20 cellular contexts compared by ENCODE assay signal in the genomic region with DNA sequence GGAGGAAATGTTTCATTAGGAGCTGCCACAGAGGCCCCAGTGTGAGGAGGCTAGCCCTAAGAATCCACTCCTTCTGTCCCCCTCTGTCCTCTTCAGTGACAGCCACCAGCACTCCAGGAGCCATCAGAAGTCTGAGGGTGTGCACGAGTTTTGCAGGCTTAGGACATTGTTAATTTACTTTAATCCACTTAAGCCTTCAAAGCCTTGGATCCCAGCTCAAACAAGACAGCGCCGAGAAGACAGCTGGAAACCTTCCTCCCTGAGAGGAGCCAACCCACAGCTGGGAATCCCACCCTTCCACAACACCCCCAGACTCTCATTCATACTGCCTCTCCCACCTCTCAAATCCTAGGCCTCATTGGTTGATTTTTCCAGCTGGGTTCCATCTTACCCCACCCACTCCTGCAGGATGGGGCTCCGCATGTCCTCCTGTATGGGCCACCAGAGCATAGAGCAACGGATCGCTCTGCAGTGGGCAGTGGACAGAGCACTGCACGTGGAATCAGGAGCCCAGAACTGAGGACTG.
A peak's percentile ranks its signal among the peaks of the same experiment; 100 is the strongest.
DNase-seq lines count a peak whose midpoint lies in the region; ATAC-seq, FAIRE-seq and TF ChIP-seq lines count a peak whose summit lies in the region.
"Had no signal": no experiment of that assay in that cellular context is flagged by ENCODE, and none has a peak within 500 bp of the region (broad histone marks: within the 10 kb centered on the region; RNA-seq: fewer than 3 reads in every experiment).

No MANE protein-coding gene starts in this region.

- ATAC-seq in PC-3 (no peak), GM21737 (IDR thresholded peaks at IDR 0.05; ENCODE audit: unreplicated experiment) (no peak), right lobe of liver (no peak)
- ATAC-seq: SK-N-SH treated with all-trans-retinoic acid at 6 μM for 48 hours had no signal

- H3K23ac ChIP-seq in mesenchymal stem cell (ENCODE audit: low read length in 2 of 2): no peak overlapping the region

- no peaks in the 10 kb centered on the region for H3F3A ChIP-seq in PC-3 (ENCODE audit: low read length, unreplicated experiment)

- FAIRE-seq in D721Med (lab: Jason Lieb, UNC) (no peak), small intestine (lab: Jason Lieb, UNC) (no peak)
- FAIRE-seq: A549, H54 had no signal

- H3K36me3 ChIP-seq in A673 (ENCODE audit: insufficient read depth, low read length, poor library complexity, severe bottlenecking) (no peaks in the 10 kb centered on the region), PC-3 (ENCODE audit: low read depth, low read length) (no peaks in the 10 kb centered on the region), mesenchymal stem cell (ENCODE audit: control insufficient read depth in 1 of 2, insufficient read depth in 2 of 2, low read depth in 1 of 2, low read length in 2 of 2) (no peaks in the 10 kb centered on the region), small intestine (ENCODE audit: control insufficient read depth in 2 of 2, insufficient read depth in 2 of 2, low read length in 2 of 2) (no peaks in the 10 kb centered on the region), right lobe of liver (no peaks in the 10 kb centered on the region)

- H3K18ac ChIP-seq in mesenchymal stem cell (ENCODE audit: low read depth in 1 of 2, low read length in 2 of 2): no peak overlapping the region

- intact Hi-C loops in A673 (cut with micrococcal nuclease; ENCODE audit: unreplicated experiment): loop anchor here (5.0 kb wide), 1 partner anchor 35 kb away; no protein-coding TSS in a partner anchor
- intact Hi-C loops in PC-3 (cut with micrococcal nuclease): no loop called here
- intact Hi-C loops in right lobe of liver (cut with DNase I): loop anchor here (5.0 to 10.0 kb wide), 4 partner anchors 68 to 318 kb away; a partner anchor contains a TSS

- H2AK5ac ChIP-seq in mesenchymal stem cell (ENCODE audit: low read length, severe bottlenecking): no peak overlapping the region

- TF ChIP-seq POLR2A in right lobe of liver (IDR thresholded peaks at IDR 0.05): no peak

- H2AFZ ChIP-seq in PC-3 (ENCODE audit: low read length) (no peak overlapping the region), mesenchymal stem cell (ENCODE audit: low read depth, low read length) (no peak overlapping the region)

- 79% methylated on average over 7 of the region's 7 CpGs for WGBS in mesenchymal stem cell
- 64 to 88% (median 82%) methylated on average over 7 of the region's 7 CpGs for WGBS in small intestine, 3 donors
- WGBS in right lobe of liver (ENCODE audit: insufficient coverage, low coverage, low lambda C conversion rate, missing lambda C conversion rate): 71% methylated on average over 3 of the region's 7 CpGs

- H3K27me3 ChIP-seq in A673 (replicated peaks; ENCODE audit: insufficient read depth, low read depth, low read length, poor library complexity) (peaks cover 31% of the 10 kb centered on the region), PC-3 (ENCODE audit: low read length) (no peaks in the 10 kb centered on the region), mesenchymal stem cell (ENCODE audit: control insufficient read depth in 1 of 2, insufficient read depth in 1 of 2, low read length in 2 of 2) (peaks cover 55 to 60% of the 10 kb centered on the region in 2 experiments), small intestine (ENCODE audit: control insufficient read depth in 2 of 2, insufficient read depth in 2 of 2, low read length in 2 of 2) (no peaks in the 10 kb centered on the region), right lobe of liver (no peaks in the 10 kb centered on the region)

- H3K9ac ChIP-seq in PC-3 (ENCODE audit: low read length) (peak overlapping the region; percentile 35; the same call in 1 of the 2 replicates), mesenchymal stem cell (ENCODE audit: low read length) (no peak overlapping the region)

- no peak overlapping the region for H3K14ac ChIP-seq in mesenchymal stem cell (ENCODE audit: low read length in 2 of 2)

- no peak overlapping the region for H2BK15ac ChIP-seq in mesenchymal stem cell (ENCODE audit: low read depth, poor library complexity, severe bottlenecking)

- H3K27ac ChIP-seq in A673 (ENCODE audit: low read depth, low read length, poor library complexity, severe bottlenecking) (no peak overlapping the region), PC-3 (ENCODE audit: low read length) (peak overlapping the region; percentile 21), mesenchymal stem cell (ENCODE audit: low read length, poor library complexity, severe bottlenecking) (no peak overlapping the region), small intestine (ENCODE audit: low read depth in 1 of 2, low read length in 1 of 2) (no peak overlapping the region), right lobe of liver (no peak overlapping the region)
- H3K27ac ChIP-seq: A549, C4-2B, HL-60 had no signal

- H3K9me3 ChIP-seq in A673 (ENCODE audit: low read depth, low read length, poor library complexity, severe bottlenecking) (no peaks in the 10 kb centered on the region), PC-3 (ENCODE audit: low read length) (no peaks in the 10 kb centered on the region), mesenchymal stem cell (ENCODE audit: control insufficient read depth, low read length) (no peaks in the 10 kb centered on the region), small intestine (ENCODE audit: control insufficient read depth, low read depth) (no peaks in the 10 kb centered on the region), right lobe of liver (no peaks in the 10 kb centered on the region)
- H3K9me3 ChIP-seq: A549 had no signal

- no peaks in the 10 kb centered on the region for H3K9me2 ChIP-seq in PC-3 (replicated peaks; ENCODE audit: low read length)

- DNase-seq in A673 (ENCODE audit: low spot score) (peak; percentile 84), D721Med (ENCODE audit: insufficient read length, low spot score) (peak; percentile 79), PC-3 (no peak), left kidney (ENCODE audit: low read depth, low spot score) (peak; percentile 80), mesenchymal stem cell (no peak), small intestine (no peak), right lobe of liver (no peak)
- DNase-seq: DMS 273 treated with DMSO at 0.1 percent for 48 hours, DND-41, NCI-H1417 treated with DMSO at 0.1 percent for 48 hours, NCI-H187 treated with DMSO at 0.1 percent for 48 hours, NCI-H345, NCI-H526 treated with DMSO at 0.1 percent for 48 hours, SHP77 treated with DMSO at 0.1 percent for 48 hours had no signal

- no peaks in the 10 kb centered on the region for H3K79me1 ChIP-seq in mesenchymal stem cell (replicated peaks; ENCODE audit: low read length, poor library complexity, severe bottlenecking)

- BruUV-seq in A673 (replicated peaks; lab: Mats Ljungman, UMichigan) (no TSS peak), PC-3 (replicated peaks; lab: Mats Ljungman, UMichigan) (no TSS peak)

- POLR2A ChIA-PET in A673 (lab: Charles Lee; ENCODE audit: low non-redundant PET): no interaction called here
- POLR2A ChIA-PET in PC-3 (lab: Charles Lee; ENCODE audit: unreplicated experiment): no interaction called here

- no peak overlapping the region for H2BK12ac ChIP-seq in mesenchymal stem cell (ENCODE audit: low read length in 2 of 2)

- H3K4me3 ChIP-seq in A673 (ENCODE audit: low read depth, low read length, poor library complexity, severe bottlenecking) (no peak overlapping the region), PC-3 (ENCODE audit: low read length) (no peak overlapping the region), mesenchymal stem cell (ENCODE audit: insufficient read depth in 1 of 2, low read depth in 1 of 2, low read length in 2 of 2) (no peak overlapping the region), small intestine (ENCODE audit: low read depth in 1 of 2, low read length in 2 of 2) (no peak overlapping the region), right lobe of liver (no peak overlapping the region)
- H3K4me3 ChIP-seq: A549 had no signal

- H2BK5ac ChIP-seq in mesenchymal stem cell (ENCODE audit: low read depth, low read length, poor library complexity, severe bottlenecking): no peak overlapping the region

- peaks cover 31% of the 10 kb centered on the region for H3K4me1 ChIP-seq in A673 (ENCODE audit: insufficient read depth, low read length, poor library complexity, severe bottlenecking)
- peaks cover 20% of the 10 kb centered on the region for H3K4me1 ChIP-seq in PC-3 (ENCODE audit: insufficient read depth, low read length)
- peaks cover 2% of the 10 kb centered on the region for H3K4me1 ChIP-seq in mesenchymal stem cell (ENCODE audit: control insufficient read depth, insufficient read depth, low read depth, low read length)
- H3K4me1 ChIP-seq in small intestine (ENCODE audit: control insufficient read depth in 2 of 2, insufficient read depth in 1 of 2, low read depth in 1 of 2, low read length in 1 of 2): no peaks in the 10 kb centered on the region
- H3K4me1 ChIP-seq in right lobe of liver: peaks cover 0 to 4% (median 0%) of the 10 kb centered on the region in 4 donors

- H4K8ac ChIP-seq in mesenchymal stem cell (ENCODE audit: low read length): no peak overlapping the region

- no peak overlapping the region for H4K91ac ChIP-seq in mesenchymal stem cell (ENCODE audit: low read length)

- H3K79me2 ChIP-seq in PC-3 (ENCODE audit: low read length): no peaks in the 10 kb centered on the region

- no peaks in the 10 kb centered on the region for H4K20me1 ChIP-seq in PC-3 (ENCODE audit: low read length)

- CTCF ChIA-PET in A673 (lab: Charles Lee): interaction anchor here (1.0 to 1.1 kb wide), 2 partner anchors 81 to 312 kb away, joined by 3 to 4 read pairs; no protein-coding TSS in a partner anchor
- CTCF ChIA-PET in PC-3 (lab: Charles Lee): no interaction called here

- no peak overlapping the region for H2BK120ac ChIP-seq in mesenchymal stem cell (ENCODE audit: low read depth, low read length)

- H3K4ac ChIP-seq in mesenchymal stem cell (ENCODE audit: low read depth in 1 of 2, low read length in 2 of 2): no peak overlapping the region

- TF ChIP-seq CTCF in A673 (conservative IDR thresholded peaks at IDR 0.05; ENCODE audit: low read depth, low read length) (no peak), D721Med (IDR thresholded peaks at IDR 0.05; ENCODE audit: insufficient read depth, missing control alignments) (no peak), PC-3 (conservative IDR thresholded peaks at IDR 0.05; ENCODE audit: low read depth, low read length) (no peak), right lobe of liver (IDR thresholded peaks at IDR 0.05) (no peak)

- peak overlapping the region; percentile 30 for H3K4me2 ChIP-seq in PC-3 (ENCODE audit: low read length)
- no peak overlapping the region for H3K4me2 ChIP-seq in mesenchymal stem cell (ENCODE audit: low read length, poor library complexity, severe bottlenecking)

Comparison
In these comparisons a context has a peak if more than half of its experiments do, and no peak if none do; other contexts are left out.
1. DNase-seq: peak in A673 (single experiment), D721Med (single experiment) and left kidney (single experiment); none in PC-3 (single experiment), mesenchymal stem cell (single experiment), small intestine (single experiment) and right lobe of liver (0 of 3).